Comparison of ENCODE assay signal across 22 cellular contexts in genomic region chr3:44991326-44991725, GRCh38. TPM values are rescaled to one million over a fixed set of nuclear protein-coding genes. Genes with fewer than 3 reads are reported as not detected.
DNase-seq lines count a peak whose midpoint lies in the region; ATAC-seq and TF ChIP-seq lines count a peak whose summit lies in the region.
"Had no signal": no experiment of that assay in that cellular context is flagged by ENCODE, and none has a peak within 500 bp of the region (broad histone marks: within the 10 kb centered on the region; RNA-seq: fewer than 3 reads in every experiment).

No MANE protein-coding gene starts in this region.

- peaks cover 41% of the 10 kb centered on the region for H3K4me1 Mint-ChIP-seq in activated CD4-positive, alpha-beta T cell treated with anti-CD3 and anti-CD28 coated beads, Interleukin-2, amount 10 ng/mL, durations not matched to agents 24 days and 14 days
- H3K4me1 Mint-ChIP-seq in activated naive CD8-positive, alpha-beta T cell treated with anti-CD3 and anti-CD28 coated beads, Interleukin-2, amount 10 ng/mL, durations not matched to agents 7 days and 5 days: peaks cover 58% of the 10 kb centered on the region
- peaks cover 59% of the 10 kb centered on the region for H3K4me1 Mint-ChIP-seq in activated naive CD8-positive, alpha-beta T cell treated with anti-CD3 and anti-CD28 coated beads for 36 hours
- H3K4me1 Mint-ChIP-seq in glutamatergic neuron (ENCODE audit: low read depth, unreplicated experiment): peaks cover 28% of the 10 kb centered on the region

- no peak for TF ChIP-seq CTCF in glutamatergic neuron (IDR thresholded peaks at IDR 0.05; ENCODE audit: partially characterized antibody, unreplicated experiment)

- peaks cover 68% of the 10 kb centered on the region for H3K36me3 Mint-ChIP-seq in activated CD4-positive, alpha-beta T cell treated with anti-CD3 and anti-CD28 coated beads, Interleukin-2, amount 10 ng/mL, durations not matched to agents 24 days and 14 days (ENCODE audit: low read depth)
- peaks cover 29% of the 10 kb centered on the region for H3K36me3 Mint-ChIP-seq in activated naive CD8-positive, alpha-beta T cell treated with anti-CD3 and anti-CD28 coated beads, Interleukin-2, amount 10 ng/mL, durations not matched to agents 7 days and 5 days
- peaks cover 43% of the 10 kb centered on the region for H3K36me3 Mint-ChIP-seq in activated naive CD8-positive, alpha-beta T cell treated with anti-CD3 and anti-CD28 coated beads for 36 hours
- no peaks in the 10 kb centered on the region for H3K36me3 Mint-ChIP-seq in glutamatergic neuron (ENCODE audit: unreplicated experiment)

- H3K9me3 Mint-ChIP-seq in activated CD4-positive, alpha-beta T cell treated with anti-CD3 and anti-CD28 coated beads, Interleukin-2, amount 10 ng/mL, durations not matched to agents 24 days and 14 days: no peaks in the 10 kb centered on the region
- H3K9me3 Mint-ChIP-seq in activated naive CD8-positive, alpha-beta T cell treated with anti-CD3 and anti-CD28 coated beads, Interleukin-2, amount 10 ng/mL, durations not matched to agents 7 days and 5 days: no peaks in the 10 kb centered on the region
- no peaks in the 10 kb centered on the region for H3K9me3 Mint-ChIP-seq in activated naive CD8-positive, alpha-beta T cell treated with anti-CD3 and anti-CD28 coated beads for 36 hours
- peaks cover 5% of the 10 kb centered on the region for H3K9me3 Mint-ChIP-seq in glutamatergic neuron (ENCODE audit: unreplicated experiment)

- ATAC-seq in activated naive CD8-positive, alpha-beta T cell treated with anti-CD3 and anti-CD28 coated beads, Interleukin-2, amount 10 ng/mL, durations not matched to agents 7 days and 5 days (ENCODE audit: low read depth): peak; percentile 78
- ATAC-seq in GM19395 (IDR thresholded peaks at IDR 0.05; ENCODE audit: unreplicated experiment): no peak
- ATAC-seq: HCT116, K562, Right ventricle myocardium inferior had no signal

- POLR2A ChIA-PET in activated naive CD8-positive, alpha-beta T cell treated with anti-CD3 and anti-CD28 coated beads, Interleukin-2, amount 10 ng/mL, durations not matched to agents 7 days and 5 days (lab: Charles Lee): interaction anchor here (1.2 to 3.7 kb wide), 2 partner anchors 16 to 43 kb away, joined by 3 to 18 read pairs; partner anchors contain the start of genes EXOSC7 and ZDHHC3

- H3K27me3 Mint-ChIP-seq in activated CD4-positive, alpha-beta T cell treated with anti-CD3 and anti-CD28 coated beads, Interleukin-2, amount 10 ng/mL, durations not matched to agents 24 days and 14 days: no peaks in the 10 kb centered on the region
- H3K27me3 Mint-ChIP-seq in activated naive CD8-positive, alpha-beta T cell treated with anti-CD3 and anti-CD28 coated beads, Interleukin-2, amount 10 ng/mL, durations not matched to agents 7 days and 5 days: no peaks in the 10 kb centered on the region
- H3K27me3 Mint-ChIP-seq in activated naive CD8-positive, alpha-beta T cell treated with anti-CD3 and anti-CD28 coated beads for 36 hours: no peaks in the 10 kb centered on the region
- H3K27me3 Mint-ChIP-seq in glutamatergic neuron (ENCODE audit: unreplicated experiment): peaks cover 2% of the 10 kb centered on the region
- H3K27me3 Mint-ChIP-seq: B cell had no signal

- H3K27ac Mint-ChIP-seq in activated CD4-positive, alpha-beta T cell treated with anti-CD3 and anti-CD28 coated beads, Interleukin-2, amount 10 ng/mL, durations not matched to agents 24 days and 14 days: no peak overlapping the region
- peak overlapping the region; percentile 77 for H3K27ac Mint-ChIP-seq in activated naive CD8-positive, alpha-beta T cell treated with anti-CD3 and anti-CD28 coated beads, Interleukin-2, amount 10 ng/mL, durations not matched to agents 7 days and 5 days
- H3K27ac Mint-ChIP-seq in activated naive CD8-positive, alpha-beta T cell treated with anti-CD3 and anti-CD28 coated beads for 36 hours: no peak overlapping the region
- no peak overlapping the region for H3K27ac Mint-ChIP-seq in glutamatergic neuron (ENCODE audit: unreplicated experiment)
- H3K27ac Mint-ChIP-seq: B cell had no signal

- no peak overlapping the region for H3K4me3 Mint-ChIP-seq in activated CD4-positive, alpha-beta T cell treated with anti-CD3 and anti-CD28 coated beads, Interleukin-2, amount 10 ng/mL, durations not matched to agents 24 days and 14 days
- H3K4me3 Mint-ChIP-seq in activated naive CD8-positive, alpha-beta T cell treated with anti-CD3 and anti-CD28 coated beads, Interleukin-2, amount 10 ng/mL, durations not matched to agents 7 days and 5 days: peak overlapping the region; percentile 26
- no peak overlapping the region for H3K4me3 Mint-ChIP-seq in activated naive CD8-positive, alpha-beta T cell treated with anti-CD3 and anti-CD28 coated beads for 36 hours
- no peak overlapping the region for H3K4me3 Mint-ChIP-seq in glutamatergic neuron (ENCODE audit: unreplicated experiment)
- H3K4me3 Mint-ChIP-seq: B cell had no signal

- intact Hi-C loops in activated CD4-positive, alpha-beta T cell treated with anti-CD3 and anti-CD28 coated beads, Interleukin-2, amount 10 ng/mL, durations not matched to agents 24 days and 14 days (cut with micrococcal nuclease): no loop called here

- in situ Hi-C loops in KBM-7 (cut with MboI; ENCODE audit: low pct_unique_long_range_greater_than_20kb, low sequenced_read_pairs): no loop called here

- DNase-seq in activated CD4-positive, alpha-beta T cell treated with anti-CD3 and anti-CD28 coated beads, Interleukin-2, amount 10 ng/mL, durations not matched to agents 24 days and 14 days: peak; percentile 70
- no peak for DNase-seq in activated CD4-positive, alpha-beta T cell treated with anti-CD3 and anti-CD28 coated beads, Interleukin-2, amount 50 U/mL, for 1 hour
- no peak for DNase-seq in activated naive CD8-positive, alpha-beta T cell treated with anti-CD3 and anti-CD28 coated beads, Interleukin-2, amount 10 ng/mL, durations not matched to agents 7 days and 5 days
- no peak for DNase-seq in activated naive CD8-positive, alpha-beta T cell treated with anti-CD3 and anti-CD28 coated beads for 36 hours
- DNase-seq in central memory CD4-positive, alpha-beta T cell: peak; percentile 23
- DNase-seq in KBM-7: no peak
- DNase-seq in glutamatergic neuron: no peak
- DNase-seq: DMS153; GF-D8; GOT3; NCI-H1105 treated with DMSO at 0.1 percent for 48 hours; NCI-H1694 treated with DMSO at 0.1 percent for 48 hours; NCI-H510A; NCI-H748 treated with DMSO at 0.1 percent for 48 hours; NK-92 treated with Interleukin-12 subunit alpha and Interleukin-12 subunit beta, amount 100 ng/mL, for 24 hours; Peyer's patch had no signal

RNA-seq across cellular contexts. Expression of gene EXOSC7, which starts 15.3 kb away (rescaled TPM):
- 95.5 and 97.9 TPM in 2 replicates for total RNA-seq in activated CD4-positive, alpha-beta T cell treated with anti-CD3 and anti-CD28 coated beads, Interleukin-2, amount 10 ng/mL, durations not matched to agents 24 days and 14 days
- total RNA-seq in activated naive CD8-positive, alpha-beta T cell treated with anti-CD3 and anti-CD28 coated beads, Interleukin-2, amount 10 ng/mL, durations not matched to agents 7 days and 5 days: 10 to 100 TPM; 47.8 to 49.0 TPM
- 10 to 100 TPM; 91.6 to 92.0 TPM for total RNA-seq in activated naive CD8-positive, alpha-beta T cell treated with anti-CD3 and anti-CD28 coated beads for 36 hours
- total RNA-seq in glutamatergic neuron (ENCODE audit: unreplicated experiment): 30.9 TPM

RNA-seq across cellular contexts. Expression of gene ZDHHC3, which starts 15.4 kb away (rescaled TPM):
- total RNA-seq in activated CD4-positive, alpha-beta T cell treated with anti-CD3 and anti-CD28 coated beads, Interleukin-2, amount 10 ng/mL, durations not matched to agents 24 days and 14 days: 42.0 and 46.2 TPM in 2 replicates
- total RNA-seq in activated naive CD8-positive, alpha-beta T cell treated with anti-CD3 and anti-CD28 coated beads, Interleukin-2, amount 10 ng/mL, durations not matched to agents 7 days and 5 days: 10 to 100 TPM; 44.7 to 51.1 TPM
- 10 to 100 TPM; 39.1 to 39.5 TPM for total RNA-seq in activated naive CD8-positive, alpha-beta T cell treated with anti-CD3 and anti-CD28 coated beads for 36 hours
- total RNA-seq in glutamatergic neuron (ENCODE audit: unreplicated experiment): 52.4 TPM

RNA-seq across cellular contexts. Expression of gene CLEC3B, which starts 34.8 kb away (rescaled TPM):
- total RNA-seq in activated CD4-positive, alpha-beta T cell treated with anti-CD3 and anti-CD28 coated beads, Interleukin-2, amount 10 ng/mL, durations not matched to agents 24 days and 14 days: not detected in 2 replicates
- under 1 TPM in 1 of 2 experiments, not detected in 1; 0.45 TPM for total RNA-seq in activated naive CD8-positive, alpha-beta T cell treated with anti-CD3 and anti-CD28 coated beads, Interleukin-2, amount 10 ng/mL, durations not matched to agents 7 days and 5 days
- total RNA-seq in activated naive CD8-positive, alpha-beta T cell treated with anti-CD3 and anti-CD28 coated beads for 36 hours: not detected
- total RNA-seq in glutamatergic neuron (ENCODE audit: unreplicated experiment): not detected
- total RNA-seq: A172, B cell, K562 had no signal

Comparison
In these comparisons a context has a peak if more than half of its experiments do, and no peak if none do; other contexts are left out.
1. DNase-seq: peak in activated CD4-positive, alpha-beta T cell treated with anti-CD3 and anti-CD28 coated beads, Interleukin-2, amount 10 ng/mL, durations not matched to agents 24 days and 14 days (single experiment) and central memory CD4-positive, alpha-beta T cell (single experiment); none in activated CD4-positive, alpha-beta T cell treated with anti-CD3 and anti-CD28 coated beads, Interleukin-2, amount 50 U/mL, for 1 hour (single experiment), activated naive CD8-positive, alpha-beta T cell treated with anti-CD3 and anti-CD28 coated beads, Interleukin-2, amount 10 ng/mL, durations not matched to agents 7 days and 5 days (single experiment), activated naive CD8-positive, alpha-beta T cell treated with anti-CD3 and anti-CD28 coated beads for 36 hours (single experiment), KBM-7 (single experiment) and glutamatergic neuron (single experiment).